In the genomic region with DNA sequence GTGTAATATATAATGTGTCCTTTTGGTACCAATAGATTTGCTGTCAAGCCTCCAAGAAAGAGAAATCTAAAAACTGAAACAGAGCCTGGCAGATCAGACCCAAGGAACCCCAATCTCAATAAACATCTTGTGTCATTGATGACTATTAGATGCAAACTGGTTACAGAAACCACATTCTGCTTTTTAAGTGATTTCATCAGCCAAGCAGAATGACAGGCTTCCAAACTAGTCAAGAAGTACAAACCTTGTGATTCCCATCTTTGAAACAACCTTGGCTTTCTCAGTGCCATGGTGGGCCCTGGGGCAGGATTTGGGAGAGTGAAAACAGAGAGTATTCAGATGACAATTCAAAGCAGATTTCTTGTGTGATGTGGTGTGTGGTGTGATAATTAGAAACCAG, we compare ENCODE assay signal across 33 cellular contexts. TPM values are rescaled to one million over a fixed set of nuclear protein-coding genes. Genes with fewer than 3 reads are reported as not detected.
"Had no signal": no experiment of that assay in that cellular context is flagged by ENCODE, and none has a peak within 500 bp of the region (broad histone marks: within the 10 kb centered on the region; RNA-seq: fewer than 3 reads in every experiment).

No MANE protein-coding gene starts in this region.

- ATAC-seq: heart right ventricle, left lobe of liver, lower lobe of right lung, natural killer cell had no signal

- H3K36me3 Mint-ChIP-seq: activated naive CD4-positive, alpha-beta T cell treated with anti-CD3 and anti-CD28 coated beads, Interleukin-2, amount 10 ng/mL, durations not matched to agents 7 days and 5 days; natural killer cell; neural progenitor cell had no signal

- H3K9me3 ChIP-seq: ascending aorta, heart right ventricle, lower lobe of right lung, right atrium auricular region, testis, transverse colon had no signal

- H3K9me3 Mint-ChIP-seq: activated naive CD4-positive, alpha-beta T cell treated with anti-CD3 and anti-CD28 coated beads, Interleukin-2, amount 10 ng/mL, durations not matched to agents 7 days and 5 days; activated naive CD8-positive, alpha-beta T cell treated with anti-CD3 and anti-CD28 coated beads, Interleukin-2, amount 10 ng/mL, durations not matched to agents 7 days and 5 days; activated T-helper 1 cell treated with anti-CD3 and anti-CD28 coated beads, Interleukin-12 subunit alpha, Interleukin-12 subunit beta, Interleukin-2, Interleukin-4 antibody, amounts not matched to agents 30 ng/mL and 10 ng/mL and 1 ng/mL, durations not matched to agents 14 hours and 24 hours and 36 hours; natural killer cell; T-helper 2 cell treated with Interferon-gamma antibody and Interleukin-4, amounts not matched to agents 5 μg/mL and 100 μg/mL, for 36 hours had no signal

- H3K4me1 ChIP-seq: ascending aorta, lower lobe of right lung, right atrium auricular region, testis, transverse colon had no signal

- H2AFZ ChIP-seq: neural progenitor cell had no signal

- H3K27ac ChIP-seq: ascending aorta, brain microvascular endothelial cell, coronary artery, dorsolateral prefrontal cortex, heart right ventricle, lower lobe of right lung, neural progenitor cell, right atrium auricular region, testis, transverse colon had no signal

- H3K27me3 ChIP-seq: ascending aorta, brain microvascular endothelial cell, dorsolateral prefrontal cortex, heart right ventricle, neural progenitor cell, right atrium auricular region, testis, transverse colon had no signal

- H3K36me3 ChIP-seq: ascending aorta, brain microvascular endothelial cell, heart right ventricle, lower lobe of right lung, neural progenitor cell, right atrium auricular region, transverse colon had no signal

- H3K4me3 ChIP-seq: ascending aorta, coronary artery, dorsolateral prefrontal cortex, heart right ventricle, lower lobe of right lung, neural progenitor cell, right atrium auricular region, testis, transverse colon had no signal

- H3K27ac Mint-ChIP-seq: activated naive CD4-positive, alpha-beta T cell treated with anti-CD3 and anti-CD28 coated beads, Interleukin-2, amount 10 ng/mL, durations not matched to agents 7 days and 5 days; activated naive CD8-positive, alpha-beta T cell treated with anti-CD3 and anti-CD28 coated beads, Interleukin-2, amount 10 ng/mL, durations not matched to agents 7 days and 5 days; activated T-helper 1 cell treated with anti-CD3 and anti-CD28 coated beads, Interleukin-12 subunit alpha, Interleukin-12 subunit beta, Interleukin-2, Interleukin-4 antibody, amounts not matched to agents 30 ng/mL and 10 ng/mL and 1 ng/mL, durations not matched to agents 14 hours and 24 hours and 36 hours; natural killer cell; neural progenitor cell; T-helper 2 cell treated with Interferon-gamma antibody and Interleukin-4, amounts not matched to agents 5 μg/mL and 100 μg/mL, for 36 hours had no signal

- H3K9ac ChIP-seq: neural progenitor cell had no signal

- H3K4me2 ChIP-seq: neural progenitor cell had no signal

- H3K4me3 Mint-ChIP-seq: activated naive CD4-positive, alpha-beta T cell treated with anti-CD3 and anti-CD28 coated beads, Interleukin-2, amount 10 ng/mL, durations not matched to agents 7 days and 5 days; activated naive CD8-positive, alpha-beta T cell treated with anti-CD3 and anti-CD28 coated beads, Interleukin-2, amount 10 ng/mL, durations not matched to agents 7 days and 5 days; activated T-helper 1 cell treated with anti-CD3 and anti-CD28 coated beads, Interleukin-12 subunit alpha, Interleukin-12 subunit beta, Interleukin-2, Interleukin-4 antibody, amounts not matched to agents 30 ng/mL and 10 ng/mL and 1 ng/mL, durations not matched to agents 14 hours and 24 hours and 36 hours; natural killer cell; neural progenitor cell; T-helper 2 cell treated with Interferon-gamma antibody and Interleukin-4, amounts not matched to agents 5 μg/mL and 100 μg/mL, for 36 hours had no signal

- DNase-seq: activated CD4-positive, alpha-beta T cell treated with anti-CD3 and anti-CD28 coated beads for 4 hours; activated CD4-positive, alpha-beta T cell treated with anti-CD3 and anti-CD28 coated beads, Interleukin-2, amount 50 U/mL, for 4 hours; activated effector memory CD4-positive, alpha-beta T cell treated with anti-CD3 and anti-CD28 coated beads, Interleukin-2, amount 50 U/mL, for 16 hours; activated naive CD4-positive, alpha-beta T cell treated with anti-CD3 and anti-CD28 coated beads, Interleukin-2, amount 10 ng/mL, durations not matched to agents 7 days and 5 days; activated naive CD8-positive, alpha-beta T cell treated with anti-CD3 and anti-CD28 coated beads, Interleukin-2, amount 10 ng/mL, durations not matched to agents 7 days and 5 days; brain microvascular endothelial cell; dorsolateral prefrontal cortex; effector memory CD4-positive, alpha-beta T cell; foreskin melanocyte; heart right ventricle; kidney glomerular epithelial cell; lower lobe of right lung; mesenchymal stem cell; natural killer cell; occipital lobe; stimulated activated CD4-positive, alpha-beta T cell treated with anti-CD3 and anti-CD28 coated beads, Interleukin-15, amount 100 ng/mL, for 24 hours; stimulated activated naive CD4-positive, alpha-beta T cell treated with Interleukin-2 at 50 U/mL for 16 hours; testis; transverse colon had no signal

RNA-seq across cellular contexts. Expression of gene STRIT1, which starts 45.6 kb away (rescaled TPM):
- total RNA-seq: activated naive CD8-positive, alpha-beta T cell treated with anti-CD3 and anti-CD28 coated beads, Interleukin-2, amount 10 ng/mL, durations not matched to agents 7 days and 5 days; activated T-helper 1 cell treated with anti-CD3 and anti-CD28 coated beads, Interleukin-12 subunit alpha, Interleukin-12 subunit beta, Interleukin-2, Interleukin-4 antibody, amounts not matched to agents 30 ng/mL and 10 ng/mL and 1 ng/mL, durations not matched to agents 14 hours and 24 hours and 36 hours; ascending aorta; cerebellum; dorsolateral prefrontal cortex; epithelial cell of proximal tubule; fibroblast of lung; glomerular endothelial cell; left lobe of liver; lower lobe of right lung; mononuclear cell; natural killer cell; occipital lobe; pulmonary artery endothelial cell; right atrium auricular region; testis had no signal
- polyA plus RNA-seq: fibroblast of lung, urinary bladder had no signal
